ENCODE assay signal across 21 cellular contexts in genomic region chr2:5540856-5541255, GRCh38.
"Had no signal": no experiment of that assay in that cellular context is flagged by ENCODE, and none has a peak within 500 bp of the region (broad histone marks: within the 10 kb centered on the region; RNA-seq: fewer than 3 reads in every experiment).

No MANE protein-coding gene starts in this region.

- H3K4me1 Mint-ChIP-seq: activated CD4-positive, alpha-beta memory T cell treated with anti-CD3 and anti-CD28 coated beads, Interleukin-2, amount 10 ng/mL, durations not matched to agents 7 days and 5 days; activated CD4-positive, alpha-beta T cell treated with anti-CD3 and anti-CD28 coated beads for 36 hours; activated naive CD4-positive, alpha-beta T cell treated with anti-CD3 and anti-CD28 coated beads, Interleukin-2, amount 10 ng/mL, durations not matched to agents 7 days and 5 days; activated naive CD8-positive, alpha-beta T cell treated with anti-CD3 and anti-CD28 coated beads for 36 hours; activated T-helper 17 cell treated with anti-CD3 and anti-CD28 coated beads, Interleukin-2, amount 50 U/mL, for 72 hours had no signal

- H3K4me3 ChIP-seq: cardiac muscle cell had no signal

- H3K27ac ChIP-seq: brain microvascular endothelial cell, cardiac muscle cell, WERI-Rb-1 had no signal

- H3K27me3 ChIP-seq: brain microvascular endothelial cell, cardiac muscle cell had no signal

- H3K36me3 ChIP-seq: brain microvascular endothelial cell, cardiac muscle cell, WERI-Rb-1 had no signal

- DNase-seq: activated CD4-positive, alpha-beta memory T cell treated with anti-CD3 and anti-CD28 coated beads, Interleukin-2, amount 10 ng/mL, durations not matched to agents 7 days and 5 days; activated CD4-positive, alpha-beta T cell treated with anti-CD3 and anti-CD28 coated beads for 36 hours; activated CD4-positive, alpha-beta T cell treated with anti-CD3 and anti-CD28 coated beads, Interleukin-2, amount 50 U/mL, for 1 hour; activated gamma-delta T cell; activated naive CD4-positive, alpha-beta T cell treated with anti-CD3 and anti-CD28 coated beads, Interleukin-2, amount 10 ng/mL, durations not matched to agents 7 days and 5 days; activated naive CD8-positive, alpha-beta T cell treated with anti-CD3 and anti-CD28 coated beads for 36 hours; activated T-cell treated with anti-CD3 and anti-CD28 coated beads for 4 hours; activated T-cell treated with anti-CD3 and anti-CD28 coated beads, Interleukin-2, amount 50 U/mL, for 48 hours; brain microvascular endothelial cell; NCI-H1048; NCI-H1436; NCI-H1930; NCI-H2171 treated with DMSO at 0.1 percent for 48 hours; NCI-H226; NCI-H526; NCI-H82; SIG-M5; T-helper 1 cell; WERI-Rb-1 had no signal

- H3K27me3 Mint-ChIP-seq: activated CD4-positive, alpha-beta memory T cell treated with anti-CD3 and anti-CD28 coated beads, Interleukin-2, amount 10 ng/mL, durations not matched to agents 7 days and 5 days; activated CD4-positive, alpha-beta T cell treated with anti-CD3 and anti-CD28 coated beads for 36 hours; activated naive CD4-positive, alpha-beta T cell treated with anti-CD3 and anti-CD28 coated beads, Interleukin-2, amount 10 ng/mL, durations not matched to agents 7 days and 5 days; activated naive CD8-positive, alpha-beta T cell treated with anti-CD3 and anti-CD28 coated beads for 36 hours; activated T-helper 17 cell treated with anti-CD3 and anti-CD28 coated beads, Interleukin-2, amount 50 U/mL, for 72 hours had no signal

- ATAC-seq: activated CD4-positive, alpha-beta T cell treated with anti-CD3 and anti-CD28 coated beads for 36 hours; activated T-helper 17 cell treated with anti-CD3 and anti-CD28 coated beads, Interleukin-2, amount 50 U/mL, for 72 hours had no signal

- H3K4me3 Mint-ChIP-seq: activated CD4-positive, alpha-beta memory T cell treated with anti-CD3 and anti-CD28 coated beads, Interleukin-2, amount 10 ng/mL, durations not matched to agents 7 days and 5 days; activated CD4-positive, alpha-beta T cell treated with anti-CD3 and anti-CD28 coated beads for 36 hours; activated naive CD4-positive, alpha-beta T cell treated with anti-CD3 and anti-CD28 coated beads, Interleukin-2, amount 10 ng/mL, durations not matched to agents 7 days and 5 days; activated naive CD8-positive, alpha-beta T cell treated with anti-CD3 and anti-CD28 coated beads for 36 hours; activated T-helper 17 cell treated with anti-CD3 and anti-CD28 coated beads, Interleukin-2, amount 50 U/mL, for 72 hours had no signal

- H3K27ac Mint-ChIP-seq: activated CD4-positive, alpha-beta memory T cell treated with anti-CD3 and anti-CD28 coated beads, Interleukin-2, amount 10 ng/mL, durations not matched to agents 7 days and 5 days; activated CD4-positive, alpha-beta T cell treated with anti-CD3 and anti-CD28 coated beads for 36 hours; activated naive CD4-positive, alpha-beta T cell treated with anti-CD3 and anti-CD28 coated beads, Interleukin-2, amount 10 ng/mL, durations not matched to agents 7 days and 5 days; activated naive CD8-positive, alpha-beta T cell treated with anti-CD3 and anti-CD28 coated beads for 36 hours; activated T-helper 17 cell treated with anti-CD3 and anti-CD28 coated beads, Interleukin-2, amount 50 U/mL, for 72 hours had no signal

- H3K36me3 Mint-ChIP-seq: activated naive CD4-positive, alpha-beta T cell treated with anti-CD3 and anti-CD28 coated beads, Interleukin-2, amount 10 ng/mL, durations not matched to agents 7 days and 5 days; activated naive CD8-positive, alpha-beta T cell treated with anti-CD3 and anti-CD28 coated beads for 36 hours had no signal
